ENCODE assay signal across 16 cellular contexts in the genomic region with DNA sequence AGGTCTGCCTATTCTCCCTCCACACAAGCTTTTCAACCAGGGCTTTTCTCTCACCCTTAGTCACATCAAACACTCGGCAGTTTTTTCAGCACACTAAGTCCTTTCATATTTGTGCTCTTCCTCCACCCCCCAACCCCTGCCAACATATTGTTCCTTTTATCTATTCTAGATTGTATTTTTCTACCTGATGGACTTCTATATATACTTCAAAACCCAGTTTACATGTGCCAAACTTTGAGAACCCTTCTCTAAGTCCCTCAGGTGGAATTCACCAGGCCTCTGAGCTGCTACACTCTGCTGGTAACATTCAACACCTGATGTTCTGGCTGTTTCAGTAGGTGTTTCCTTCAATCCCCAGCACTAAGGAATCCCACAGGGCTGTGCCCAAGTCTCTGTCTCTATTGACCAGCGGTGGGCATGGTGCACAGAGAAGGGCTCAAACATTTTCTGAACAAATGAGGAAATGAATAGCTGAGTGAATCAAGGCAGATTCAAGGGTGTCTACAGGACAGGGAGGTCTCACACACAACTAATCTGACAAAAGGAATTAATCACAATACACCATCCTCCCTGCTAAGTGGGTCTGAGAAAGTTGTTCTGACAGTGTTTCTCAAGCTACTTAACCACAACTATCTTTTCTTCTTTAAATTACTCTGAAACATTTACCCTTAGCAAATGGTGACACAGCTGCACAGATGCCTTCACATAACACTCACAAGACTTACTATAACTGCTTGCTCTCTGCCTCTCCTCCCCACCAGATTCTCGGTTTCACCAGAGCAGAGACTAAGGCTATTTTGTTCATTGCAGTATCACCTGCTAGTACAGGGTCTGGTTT.
A peak's percentile ranks its signal among the peaks of the same experiment; 100 is the strongest.
DNase-seq lines count a peak whose midpoint lies in the region; ATAC-seq, FAIRE-seq and TF ChIP-seq lines count a peak whose summit lies in the region.
"Had no signal": no experiment of that assay in that cellular context is flagged by ENCODE, and none has a peak within 500 bp of the region (broad histone marks: within the 10 kb centered on the region; RNA-seq: fewer than 3 reads in every experiment).

No MANE protein-coding gene starts in this region.

- peaks cover 0 to 15% (median 13%) of the 10 kb centered on the region in 4 donors for H3K4me1 Mint-ChIP-seq in CD4-positive, alpha-beta memory T cell

- DNase-seq in GM12891 (ENCODE audit: insufficient read length, low spot score) (peak; percentile 5), DMS79 treated with DMSO at 0.1 percent for 48 hours (lab: John Stamatoyannopoulos, UW) (no peak), NCI-H2081 treated with DMSO at 0.1 percent for 48 hours (lab: John Stamatoyannopoulos, UW) (no peak), superior temporal gyrus (ENCODE audit: extremely low spot score) (no peak)
- DNase-seq in CD4-positive, alpha-beta memory T cell = no peak
- DNase-seq: activated naive CD8-positive, alpha-beta T cell treated with anti-CD3 and anti-CD28 coated beads, Interleukin-2, amount 10 ng/mL, durations not matched to agents 7 days and 5 days; CD4-positive, alpha-beta T cell; effector memory CD8-positive, alpha-beta T cell; MG63; mucosa of descending colon; NK-92 treated with Interleukin-12 subunit alpha and Interleukin-12 subunit beta, amount 100 ng/mL, for 24 hours; small intestine; stimulated activated naive CD4-positive, alpha-beta T cell had no signal

- ATAC-seq in GM18907 (IDR thresholded peaks at IDR 0.05; ENCODE audit: unreplicated experiment) (peak; percentile 87), HG03432 (IDR thresholded peaks at IDR 0.05; ENCODE audit: unreplicated experiment) (peak; percentile 90)
- ATAC-seq: effector memory CD8-positive, alpha-beta T cell; mucosa of descending colon had no signal

- no peak for FAIRE-seq in GM12891 (lab: Jason Lieb, UNC)
- FAIRE-seq: small intestine had no signal

- H3K27me3 ChIP-seq in CD4-positive, alpha-beta memory T cell (ENCODE audit: insufficient read depth, low read length) = no peaks in the 10 kb centered on the region

- TF ChIP-seq CTCF in HEK293 (tag by site-specific recombination; IDR thresholded peaks at IDR 0.05) = no peak

- H3K9me3 ChIP-seq in HEK293 (ENCODE audit: control insufficient read depth, insufficient read depth, low read depth, low read length) = no peaks in the 10 kb centered on the region
- no peaks in the 10 kb centered on the region for H3K9me3 ChIP-seq in CD4-positive, alpha-beta memory T cell (ENCODE audit: control insufficient read depth in 1 of 2, low read length in 2 of 2)
- H3K9me3 ChIP-seq: mucosa of descending colon had no signal

- peaks cover 0 to 2% (median 0%) of the 10 kb centered on the region in 8 donors for H3K9me3 Mint-ChIP-seq in CD4-positive, alpha-beta memory T cell
- H3K9me3 Mint-ChIP-seq: activated naive CD8-positive, alpha-beta T cell treated with anti-CD3 and anti-CD28 coated beads, Interleukin-2, amount 10 ng/mL, durations not matched to agents 7 days and 5 days; CD4-positive, alpha-beta T cell; effector memory CD8-positive, alpha-beta T cell had no signal

- H3K27me3 Mint-ChIP-seq in CD4-positive, alpha-beta memory T cell = peaks cover 2 to 4% of the 10 kb centered on the region in 2 donors
- H3K27me3 Mint-ChIP-seq: CD4-positive, alpha-beta T cell had no signal

- CTCF ChIA-PET in HEK293 (lab: Yijun Ruan, JAX) = interaction anchor here (0.6 to 0.7 kb wide), 2 partner anchors 11 to 612 kb away, joined by 3 to 4 read pairs; no protein-coding TSS in a partner anchor
- CTCF ChIA-PET in CD4-positive, alpha-beta memory T cell (lab: Charles Lee; ENCODE audit: partially characterized antibody) = no interaction called here

- no peak overlapping the region for H3K4me3 Mint-ChIP-seq in CD4-positive, alpha-beta memory T cell
- H3K4me3 Mint-ChIP-seq: activated naive CD8-positive, alpha-beta T cell treated with anti-CD3 and anti-CD28 coated beads, Interleukin-2, amount 10 ng/mL, durations not matched to agents 7 days and 5 days; CD4-positive, alpha-beta T cell; effector memory CD8-positive, alpha-beta T cell had no signal

- H3K27ac Mint-ChIP-seq in CD4-positive, alpha-beta memory T cell = peak overlapping the region in 1 of 7 donors; percentile 39
- H3K27ac Mint-ChIP-seq: activated naive CD8-positive, alpha-beta T cell treated with anti-CD3 and anti-CD28 coated beads, Interleukin-2, amount 10 ng/mL, durations not matched to agents 7 days and 5 days; CD4-positive, alpha-beta T cell; effector memory CD8-positive, alpha-beta T cell had no signal

- no peak for TF ChIP-seq POLR2A in GM12891 (IDR thresholded peaks at IDR 0.05; ENCODE audit: low read depth, low read length)

- no peak overlapping the region for H3K4me3 ChIP-seq in HEK293 (ENCODE audit: low read depth, low read length)
- H3K4me3 ChIP-seq in CD4-positive, alpha-beta memory T cell (ENCODE audit: low read length in 2 of 2) = no peak overlapping the region
- H3K4me3 ChIP-seq: MG63, mucosa of descending colon had no signal

- no peak overlapping the region for H3K27ac ChIP-seq in HEK293 (ENCODE audit: extremely low read depth, low read depth, low read length)
- no peak overlapping the region for H3K27ac ChIP-seq in CD4-positive, alpha-beta memory T cell (ENCODE audit: low read depth, low read length)

- 0 out of 2 replicates have a peak, but pooled peaks cover 4% of the 10 kb centered on the region for H3K4me1 ChIP-seq in HEK293 (ENCODE audit: control insufficient read depth, insufficient read depth, low read length)
- H3K4me1 ChIP-seq in CD4-positive, alpha-beta memory T cell (ENCODE audit: insufficient read depth, low read length) = peaks cover 5% of the 10 kb centered on the region

- H3K36me3 Mint-ChIP-seq in CD4-positive, alpha-beta memory T cell = peaks cover 0 to 6% of the 10 kb centered on the region in 2 donors
- H3K36me3 Mint-ChIP-seq: activated naive CD8-positive, alpha-beta T cell treated with anti-CD3 and anti-CD28 coated beads, Interleukin-2, amount 10 ng/mL, durations not matched to agents 7 days and 5 days had no signal

- POLR2A ChIA-PET in HEK293 (lab: Yijun Ruan, JAX) = no interaction called here
- POLR2A ChIA-PET in CD4-positive, alpha-beta memory T cell (lab: Charles Lee; ENCODE audit: partially characterized antibody) = no interaction called here

- H3K36me3 ChIP-seq in HEK293 (ENCODE audit: control insufficient read depth in 2 of 2, insufficient read depth in 1 of 2, low read length in 2 of 2) = no peaks in the 10 kb centered on the region
- no peaks in the 10 kb centered on the region for H3K36me3 ChIP-seq in CD4-positive, alpha-beta memory T cell (ENCODE audit: insufficient read depth, low read length)
- H3K36me3 ChIP-seq: MG63 had no signal

- intact Hi-C loops in CD4-positive, alpha-beta memory T cell (cut with micrococcal nuclease) = no loop called here

TF ChIP-seq in GM12891, 5 proteins besides CTCF, POLR2A, EP300 and RAD21:
- TF ChIP-seq PAX5 (IDR thresholded peaks at IDR 0.05; ENCODE audit: insufficient read depth, low read length, severe bottlenecking) = no peak
- no peak for TF ChIP-seq POLR2AphosphoS5 (IDR thresholded peaks at IDR 0.05; ENCODE audit: low read depth, low read length)
- no peak for TF ChIP-seq SPI1 (IDR thresholded peaks at IDR 0.05; ENCODE audit: low read depth, low read length)
TF ChIP-seq in GM12891: peak in this region for 0.

TF ChIP-seq in HEK293, 187 proteins besides CTCF, POLR2A, EP300 and RAD21:
- TF ChIP-seq ZFP3 (tag by site-specific recombination; IDR thresholded peaks at IDR 0.05; ENCODE audit: low read depth) = peak; percentile 87
- no peak for TF ChIP-seq ZNF121 (tag by site-specific recombination; IDR thresholded peaks at IDR 0.05)
